In the genomic region with DNA sequence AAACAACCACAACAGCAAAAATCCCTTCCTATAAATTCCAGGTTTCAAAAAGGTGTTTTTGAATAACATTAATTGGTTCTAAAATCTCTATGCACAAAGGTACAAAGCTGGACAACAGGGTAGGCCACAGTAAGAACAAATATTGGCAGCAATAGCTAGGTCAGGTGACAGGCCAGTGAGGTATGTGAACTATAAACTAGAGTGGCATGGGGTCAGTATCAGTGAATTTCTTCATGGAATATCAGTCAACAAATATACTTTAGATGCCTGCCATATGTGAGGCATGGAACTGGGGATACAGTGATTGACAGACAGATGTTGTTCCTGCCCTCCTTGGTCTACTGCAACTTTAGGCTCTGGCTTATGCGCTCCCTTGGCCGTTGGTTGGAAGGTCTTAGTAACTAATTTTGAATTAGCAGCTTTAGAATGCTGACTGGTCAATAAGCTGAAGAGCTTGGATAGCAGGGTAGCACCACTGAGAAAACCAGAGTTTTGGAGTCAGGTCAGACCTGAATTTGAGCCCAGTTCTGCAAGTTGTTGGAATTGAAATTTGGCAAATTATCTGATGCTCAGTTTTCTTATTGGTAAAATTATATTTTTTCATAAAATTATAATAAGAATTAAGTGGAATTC, we compare ENCODE assay signal across 24 cellular contexts.
"Had no signal": no experiment of that assay in that cellular context is flagged by ENCODE, and none has a peak within 500 bp of the region (broad histone marks: within the 10 kb centered on the region; RNA-seq: fewer than 3 reads in every experiment).

No MANE protein-coding gene starts in this region.

- H3K4me1 ChIP-seq: breast epithelium, uterus had no signal

- H3K36me3 Mint-ChIP-seq: stimulated activated memory B cell treated with anti-CD40 and anti-IgM and Interleukin-4, amounts not matched to agents 10 μg/mL and 1 μg/mL and 100 μg/mL, for 72 hours had no signal

- H3K27ac Mint-ChIP-seq: activated CD4-positive, alpha-beta T cell treated with anti-CD3 and anti-CD28 coated beads, Interleukin-2, amount 10 ng/mL, durations not matched to agents 7 days and 5 days; activated CD8-positive, alpha-beta memory T cell treated with anti-CD3 and anti-CD28 coated beads, Interleukin-2, amount 10 ng/mL, durations not matched to agents 7 days and 5 days; effector memory CD8-positive, alpha-beta T cell; naive B cell; stimulated activated memory B cell treated with anti-CD40 and anti-IgM and Interleukin-4, amounts not matched to agents 10 μg/mL and 1 μg/mL and 100 μg/mL, for 72 hours had no signal

- H3K9me3 ChIP-seq: breast epithelium, esophagus muscularis mucosa, ovary, stomach, transverse colon, uterus had no signal

- H3K27me3 Mint-ChIP-seq: activated naive CD8-positive, alpha-beta T cell treated with anti-CD3 and anti-CD28 coated beads for 36 hours; stimulated activated memory B cell treated with anti-CD40 and anti-IgM and Interleukin-4, amounts not matched to agents 10 μg/mL and 1 μg/mL and 100 μg/mL, for 72 hours had no signal

- FAIRE-seq: astrocyte, colon, frontal cortex had no signal

- H3K36me3 ChIP-seq: breast epithelium, esophagus muscularis mucosa, ovary, stomach, transverse colon, uterus had no signal

- H3K27ac ChIP-seq: breast epithelium, esophagus muscularis mucosa, ovary, uterus had no signal

- ATAC-seq: activated CD8-positive, alpha-beta memory T cell treated with anti-CD3 and anti-CD28 coated beads, Interleukin-2, amount 10 ng/mL, durations not matched to agents 7 days and 5 days; activated CD8-positive, alpha-beta T cell treated with anti-CD3 and anti-CD28 coated beads for 36 hours; effector memory CD8-positive, alpha-beta T cell; right cardiac atrium; stimulated activated memory B cell treated with anti-CD40 and anti-IgM and Interleukin-4, amounts not matched to agents 10 μg/mL and 1 μg/mL and 100 μg/mL, for 72 hours had no signal

- DNase-seq: activated CD4-positive, alpha-beta T cell treated with anti-CD3 and anti-CD28 coated beads, Interleukin-2, amount 10 ng/mL, durations not matched to agents 7 days and 5 days; activated CD8-positive, alpha-beta memory T cell treated with anti-CD3 and anti-CD28 coated beads, Interleukin-2, amount 10 ng/mL, durations not matched to agents 7 days and 5 days; activated CD8-positive, alpha-beta T cell treated with anti-CD3 and anti-CD28 coated beads for 36 hours; activated gamma-delta T cell; activated naive CD8-positive, alpha-beta T cell treated with anti-CD3 and anti-CD28 coated beads for 36 hours; activated T-cell treated with anti-CD3 and anti-CD28 coated beads for 4 hours; dorsolateral prefrontal cortex; effector memory CD8-positive, alpha-beta T cell; mesendoderm; naive B cell; right cardiac atrium; stimulated activated CD4-positive, alpha-beta T cell treated with anti-CD3 and anti-CD28 coated beads, Interleukin-1b, Interleukin-23, amount 100 ng/mL, for 48 hours; stomach; transverse colon had no signal

- H3K4me3 ChIP-seq: breast epithelium, esophagus muscularis mucosa, ovary, stomach, transverse colon, uterus had no signal

- H3K9me3 Mint-ChIP-seq: activated CD4-positive, alpha-beta T cell treated with anti-CD3 and anti-CD28 coated beads, Interleukin-2, amount 10 ng/mL, durations not matched to agents 7 days and 5 days; activated CD8-positive, alpha-beta T cell treated with anti-CD3 and anti-CD28 coated beads for 36 hours; activated naive CD8-positive, alpha-beta T cell treated with anti-CD3 and anti-CD28 coated beads for 36 hours; activated T-helper 1 cell treated with anti-CD3 and anti-CD28 coated beads, Interleukin-12 subunit alpha, Interleukin-12 subunit beta, Interleukin-2, Interleukin-4 antibody, amounts not matched to agents 30 ng/mL and 10 ng/mL and 1 ng/mL, durations not matched to agents 14 hours and 24 hours and 36 hours; central memory CD8-positive, alpha-beta T cell; effector memory CD8-positive, alpha-beta T cell; naive B cell; stimulated activated memory B cell treated with anti-CD40 and anti-IgM and Interleukin-4, amounts not matched to agents 10 μg/mL and 1 μg/mL and 100 μg/mL, for 72 hours had no signal

- H3K27me3 ChIP-seq: dorsolateral prefrontal cortex, esophagus muscularis mucosa, ovary, stomach, transverse colon, uterus had no signal
